ENCODE assay signal across 21 cellular contexts in genomic region chr6:133779916-133780315, GRCh38.
DNase-seq lines count a peak whose midpoint lies in the region; ATAC-seq and TF ChIP-seq lines count a peak whose summit lies in the region.
"Had no signal": no experiment of that assay in that cellular context is flagged by ENCODE, and none has a peak within 500 bp of the region (broad histone marks: within the 10 kb centered on the region; RNA-seq: fewer than 3 reads in every experiment).

No MANE protein-coding gene starts in this region.

- no peaks in the 10 kb centered on the region for H4K20me1 ChIP-seq in neural progenitor cell (ENCODE audit: low read depth)

- ATAC-seq in HG03139 (IDR thresholded peaks at IDR 0.05; ENCODE audit: unreplicated experiment) (no peak), GM18520 (IDR thresholded peaks at IDR 0.05; ENCODE audit: unreplicated experiment) (no peak)
- ATAC-seq: GM23338 had no signal

- H3K4me3 Mint-ChIP-seq in chondrocyte (ENCODE audit: unreplicated experiment), result no peak overlapping the region
- no peak overlapping the region for H3K4me3 Mint-ChIP-seq in neural progenitor cell
- H3K4me3 Mint-ChIP-seq: CD4-positive, CD25-positive, alpha-beta regulatory T cell; CD8-positive, alpha-beta memory T cell; GM23338; IgD-negative memory B cell had no signal

- peak overlapping the region; percentile 70 for H3K9ac ChIP-seq in adipocyte (ENCODE audit: low read length)
- H3K9ac ChIP-seq in neural progenitor cell, result no peak overlapping the region

- peak overlapping the region; percentile 43 for H2AFZ ChIP-seq in neural progenitor cell (replicated peaks)
- H2AFZ ChIP-seq: GM23338 had no signal

- H3K4me1 Mint-ChIP-seq in chondrocyte (ENCODE audit: low read depth), result peaks cover 43% of the 10 kb centered on the region
- no peaks in the 10 kb centered on the region for H3K4me1 Mint-ChIP-seq in neural progenitor cell
- H3K4me1 Mint-ChIP-seq: CD4-positive, CD25-positive, alpha-beta regulatory T cell; CD8-positive, alpha-beta memory T cell; GM23338; IgD-negative memory B cell had no signal

- H3K4me3 ChIP-seq in adipocyte (ENCODE audit: low read length) (peak overlapping the region; percentile 24), neural progenitor cell (no peak overlapping the region), SJCRH30 (no peak overlapping the region)
- H3K4me3 ChIP-seq in effector memory CD4-positive, alpha-beta T cell (ENCODE audit: insufficient read depth, low read depth, low read length, poor library complexity, severe bottlenecking), result no peak overlapping the region
- H3K4me3 ChIP-seq: GM23338 had no signal

- no peak for TF ChIP-seq CTCF in chondrocyte (IDR thresholded peaks at IDR 0.05)
- no peak for TF ChIP-seq CTCF in neural progenitor cell (IDR thresholded peaks at IDR 0.05)

- no peaks in the 10 kb centered on the region for H3K79me2 ChIP-seq in neural progenitor cell (ENCODE audit: low read depth)

- H3K9me3 ChIP-seq in adipocyte (ENCODE audit: control insufficient read depth, low read length), result no peaks in the 10 kb centered on the region
- H3K9me3 ChIP-seq in neural progenitor cell (ENCODE audit: low read depth), result no peaks in the 10 kb centered on the region
- H3K9me3 ChIP-seq in SJCRH30 (replicated peaks), result no peaks in the 10 kb centered on the region
- no peaks in the 10 kb centered on the region for H3K9me3 ChIP-seq in effector memory CD4-positive, alpha-beta T cell (ENCODE audit: control insufficient read depth, low read length)
- H3K9me3 ChIP-seq: BE2C had no signal

- H3K36me3 Mint-ChIP-seq in chondrocyte (ENCODE audit: low read depth) (no peaks in the 10 kb centered on the region), neural progenitor cell (no peaks in the 10 kb centered on the region)
- H3K36me3 Mint-ChIP-seq: CD4-positive, CD25-positive, alpha-beta regulatory T cell; CD8-positive, alpha-beta memory T cell; IgD-negative memory B cell had no signal

- no peak overlapping the region for H3K4me2 ChIP-seq in neural progenitor cell
- H3K4me2 ChIP-seq: GM23338 had no signal

- DNase-seq in adipocyte (ENCODE audit: low read depth) (no peak), chondrocyte (ENCODE audit: low spot score) (no peak), neural progenitor cell (ENCODE audit: low spot score) (no peak), SJCRH30 (no peak)
- DNase-seq in effector memory CD4-positive, alpha-beta T cell, result no peak
- DNase-seq: ACHN; BE2C; C1 segment of cervical spinal cord; CD4-positive, CD25-positive, alpha-beta regulatory T cell; CD8-positive, alpha-beta memory T cell; COR-L47; DMS 273 treated with DMSO at 0.1 percent for 48 hours; DMS53; DND-41; EL; HCEC 1CT had no signal

- H3K27ac ChIP-seq in neural progenitor cell, result no peak overlapping the region
- H3K27ac ChIP-seq in SJCRH30, result no peak overlapping the region
- H3K27ac ChIP-seq in effector memory CD4-positive, alpha-beta T cell (ENCODE audit: insufficient read depth, low read length, poor library complexity, severe bottlenecking), result no peak overlapping the region
- H3K27ac ChIP-seq: HL-60 had no signal

- peaks cover 2% of the 10 kb centered on the region for H3K9me3 Mint-ChIP-seq in chondrocyte (ENCODE audit: low read depth)
- H3K9me3 Mint-ChIP-seq in neural progenitor cell, result no peaks in the 10 kb centered on the region
- H3K9me3 Mint-ChIP-seq: CD4-positive, CD25-positive, alpha-beta regulatory T cell; GM23338 had no signal

- H3K36me3 ChIP-seq in adipocyte (ENCODE audit: control insufficient read depth, insufficient read depth, low read length, severe bottlenecking) (no peaks in the 10 kb centered on the region), neural progenitor cell (no peaks in the 10 kb centered on the region), SJCRH30 (no peaks in the 10 kb centered on the region)
- no peaks in the 10 kb centered on the region for H3K36me3 ChIP-seq in effector memory CD4-positive, alpha-beta T cell (ENCODE audit: control insufficient read depth, insufficient read depth, low read length)
- H3K36me3 ChIP-seq: BE2C had no signal

- no peaks in the 10 kb centered on the region for H3F3A ChIP-seq in neural progenitor cell (ENCODE audit: low read depth)

- H3K4me1 ChIP-seq in adipocyte (ENCODE audit: control insufficient read depth, insufficient read depth, low read length) (peaks cover 39% of the 10 kb centered on the region), neural progenitor cell (no peaks in the 10 kb centered on the region), SJCRH30 (no peaks in the 10 kb centered on the region)
- no peaks in the 10 kb centered on the region for H3K4me1 ChIP-seq in effector memory CD4-positive, alpha-beta T cell (ENCODE audit: control insufficient read depth, insufficient read depth, low read length, poor library complexity, severe bottlenecking)
- H3K4me1 ChIP-seq: BE2C had no signal

- H3K27me3 ChIP-seq in adipocyte (replicated peaks; ENCODE audit: control insufficient read depth, insufficient read depth, low read length), result no peaks in the 10 kb centered on the region
- no peaks in the 10 kb centered on the region for H3K27me3 ChIP-seq in neural progenitor cell
- no peaks in the 10 kb centered on the region for H3K27me3 ChIP-seq in SJCRH30
- no peaks in the 10 kb centered on the region for H3K27me3 ChIP-seq in effector memory CD4-positive, alpha-beta T cell (replicated peaks; ENCODE audit: control insufficient read depth, insufficient read depth, low read length, poor library complexity, severe bottlenecking)

- peak overlapping the region; percentile 47 for H3K27ac Mint-ChIP-seq in chondrocyte (ENCODE audit: unreplicated experiment)
- no peak overlapping the region for H3K27ac Mint-ChIP-seq in neural progenitor cell
- H3K27ac Mint-ChIP-seq: CD4-positive, CD25-positive, alpha-beta regulatory T cell; GM23338; IgD-negative memory B cell had no signal

- H3K27me3 Mint-ChIP-seq in chondrocyte (ENCODE audit: low read depth), result no peaks in the 10 kb centered on the region
- no peaks in the 10 kb centered on the region for H3K27me3 Mint-ChIP-seq in neural progenitor cell (ENCODE audit: insufficient read depth, low read depth)
- H3K27me3 Mint-ChIP-seq: CD4-positive, CD25-positive, alpha-beta regulatory T cell; CD8-positive, alpha-beta memory T cell; IgD-negative memory B cell had no signal
